Comparison of ENCODE assay signal across 15 cellular contexts in genomic region chr6:14283600-14284235, GRCh38.
DNase-seq lines count a peak whose midpoint lies in the region; ATAC-seq and TF ChIP-seq lines count a peak whose summit lies in the region.
"Had no signal": no experiment of that assay in that cellular context is flagged by ENCODE, and none has a peak within 500 bp of the region (broad histone marks: within the 10 kb centered on the region; RNA-seq: fewer than 3 reads in every experiment).

No MANE protein-coding gene starts in this region.

- H3K36me3 Mint-ChIP-seq in GM23338 (ENCODE audit: low read depth) (peaks cover 13% of the 10 kb centered on the region), T-helper 17 cell (ENCODE audit: low read depth) (peaks cover 5% of the 10 kb centered on the region), glutamatergic neuron (ENCODE audit: unreplicated experiment) (peaks cover 10% of the 10 kb centered on the region)
- H3K36me3 Mint-ChIP-seq: activated naive CD8-positive, alpha-beta T cell treated with anti-CD3 and anti-CD28 coated beads for 36 hours had no signal

- H3K4me1 ChIP-seq in A673 (ENCODE audit: insufficient read depth, low read length, poor library complexity, severe bottlenecking) (no peaks in the 10 kb centered on the region), GM23338 (ENCODE audit: insufficient read depth) (peaks cover 16% of the 10 kb centered on the region)

- no peak overlapping the region for H2AFZ ChIP-seq in GM23338

- peak; percentile 10; the same call in 1 of the 3 replicates for ATAC-seq in GM23338
- ATAC-seq in T-helper 17 cell, result no peak
- no peak for ATAC-seq in GM21717 (IDR thresholded peaks at IDR 0.05; ENCODE audit: unreplicated experiment)
- ATAC-seq: mucosa of descending colon had no signal

- DNase-seq in A673 (ENCODE audit: low spot score) (peak; percentile 17), GM23338 (ENCODE audit: low spot score) (peak; percentile 41), T-helper 17 cell (no peak), iPS-NIHi11 (ENCODE audit: low spot score) (peak; percentile 39), HT-29 (ENCODE audit: low spot score) (no peak), glutamatergic neuron (no peak), epidermal melanocyte (ENCODE audit: insufficient read length, low spot score) (no peak)
- DNase-seq: activated naive CD8-positive, alpha-beta T cell treated with anti-CD3 and anti-CD28 coated beads for 36 hours; CD8-positive, alpha-beta memory T cell; hippocampal formation; mucosa of descending colon; NCI-H526 treated with DMSO at 0.1 percent for 48 hours had no signal

- POLR2A ChIA-PET in A673 (lab: Charles Lee; ENCODE audit: low non-redundant PET), result no interaction called here

- H3K4me1 Mint-ChIP-seq in GM23338 (peaks cover 47% of the 10 kb centered on the region), T-helper 17 cell (peaks cover 6% of the 10 kb centered on the region), glutamatergic neuron (ENCODE audit: low read depth, unreplicated experiment) (peaks cover 4% of the 10 kb centered on the region)
- H3K4me1 Mint-ChIP-seq: activated naive CD8-positive, alpha-beta T cell treated with anti-CD3 and anti-CD28 coated beads for 36 hours had no signal

- no peaks in the 10 kb centered on the region for H3K9me3 ChIP-seq in A673 (ENCODE audit: low read depth, low read length, poor library complexity, severe bottlenecking)
- H3K9me3 ChIP-seq in T-helper 17 cell (ENCODE audit: control insufficient read depth, low read length, poor library complexity, severe bottlenecking), result no peaks in the 10 kb centered on the region
- H3K9me3 ChIP-seq: mucosa of descending colon had no signal

- no peaks in the 10 kb centered on the region for H3F3A ChIP-seq in GM23338 (replicated peaks; ENCODE audit: low read depth)

- H3K9me3 Mint-ChIP-seq in GM23338 (peaks cover 4% of the 10 kb centered on the region; the same call in 1 of the 3 replicates), glutamatergic neuron (ENCODE audit: unreplicated experiment) (peaks cover 2% of the 10 kb centered on the region)

- H3K27me3 ChIP-seq in A673 (replicated peaks; ENCODE audit: insufficient read depth, low read depth, low read length, poor library complexity), result no peaks in the 10 kb centered on the region
- H3K27me3 ChIP-seq in GM23338 (ENCODE audit: insufficient read depth), result no peaks in the 10 kb centered on the region

- no peak overlapping the region for H3K4me2 ChIP-seq in GM23338
- H3K4me2 ChIP-seq: KMS-11 had no signal

- H3K27ac ChIP-seq in A673 (ENCODE audit: low read depth, low read length, poor library complexity, severe bottlenecking) (no peak overlapping the region), GM23338 (ENCODE audit: low read depth) (no peak overlapping the region)
- H3K27ac ChIP-seq: KMS-11, skin epidermis had no signal

- H3K36me3 ChIP-seq in A673 (ENCODE audit: insufficient read depth, low read length, poor library complexity, severe bottlenecking), result no peaks in the 10 kb centered on the region
- H3K36me3 ChIP-seq in GM23338 (ENCODE audit: insufficient read depth), result peaks cover 5% of the 10 kb centered on the region; the same call in 1 of the 2 replicates

- no peak overlapping the region for H3K27ac Mint-ChIP-seq in GM23338
- peak overlapping the region; percentile 24 for H3K27ac Mint-ChIP-seq in T-helper 17 cell
- H3K27ac Mint-ChIP-seq in glutamatergic neuron (ENCODE audit: unreplicated experiment), result no peak overlapping the region
- H3K27ac Mint-ChIP-seq: activated naive CD8-positive, alpha-beta T cell treated with anti-CD3 and anti-CD28 coated beads for 36 hours; CD8-positive, alpha-beta memory T cell had no signal

- CTCF ChIA-PET in A673 (lab: Charles Lee), result no interaction called here

- intact Hi-C loops in A673 (cut with micrococcal nuclease; ENCODE audit: unreplicated experiment), result no loop called here

- H3K4me3 Mint-ChIP-seq in GM23338 (no peak overlapping the region), T-helper 17 cell (no peak overlapping the region), glutamatergic neuron (ENCODE audit: unreplicated experiment) (no peak overlapping the region)
- H3K4me3 Mint-ChIP-seq: activated naive CD8-positive, alpha-beta T cell treated with anti-CD3 and anti-CD28 coated beads for 36 hours; CD8-positive, alpha-beta memory T cell had no signal

- H3K27me3 Mint-ChIP-seq in GM23338 (ENCODE audit: insufficient read depth, low read depth, poor library complexity), result peaks cover 2% of the 10 kb centered on the region
- H3K27me3 Mint-ChIP-seq in T-helper 17 cell, result no peaks in the 10 kb centered on the region
- peaks cover 10% of the 10 kb centered on the region for H3K27me3 Mint-ChIP-seq in glutamatergic neuron (ENCODE audit: unreplicated experiment)
- H3K27me3 Mint-ChIP-seq: activated naive CD8-positive, alpha-beta T cell treated with anti-CD3 and anti-CD28 coated beads for 36 hours had no signal

- peak; percentile 45; the same call in 1 of the 2 replicates for TF ChIP-seq CTCF in A673 (conservative IDR thresholded peaks at IDR 0.05; ENCODE audit: low read depth, low read length)
- peak; percentile 25 to 57 for TF ChIP-seq CTCF in GM23338 (conservative IDR thresholded peaks at IDR 0.05; ENCODE audit: low read depth in 2 of 2)
- TF ChIP-seq CTCF in glutamatergic neuron (IDR thresholded peaks at IDR 0.05; ENCODE audit: partially characterized antibody, unreplicated experiment), result no peak

- H3K9me2 ChIP-seq in GM23338 (ENCODE audit: insufficient read depth), result no peaks in the 10 kb centered on the region

- no peaks in the 10 kb centered on the region for H3K79me2 ChIP-seq in GM23338 (replicated peaks; ENCODE audit: insufficient read depth)

- BruUV-seq in A673 (replicated peaks; lab: Mats Ljungman, UMichigan), result no TSS peak

- H4K20me1 ChIP-seq in GM23338 (replicated peaks; ENCODE audit: insufficient read depth), result no peaks in the 10 kb centered on the region

- no peak overlapping the region for H3K4me3 ChIP-seq in A673 (ENCODE audit: low read depth, low read length, poor library complexity, severe bottlenecking)
- H3K4me3 ChIP-seq in GM23338, result no peak overlapping the region
- H3K4me3 ChIP-seq: mucosa of descending colon, skin epidermis had no signal

TF ChIP-seq in GM23338, 12 proteins besides CTCF, POLR2A, EP300 and RAD21:
- no peak for TF ChIP-seq JUNB (IDR thresholded peaks at IDR 0.05; ENCODE audit: unreplicated experiment)
- no peak for TF ChIP-seq ZNF462 (CRISPR knock-in tag; IDR thresholded peaks at IDR 0.05)

Comparison
In these comparisons a context has a peak if more than half of its experiments do, and no peak if none do; other contexts are left out.
1. DNase-seq: peak in A673 (single experiment), GM23338 (single experiment) and iPS-NIHi11 (single experiment); none in T-helper 17 cell (0 of 3), HT-29 (single experiment), glutamatergic neuron (single experiment) and epidermal melanocyte (single experiment).